Comparison of ENCODE assay signal across 14 cellular contexts in genomic region chr3:183775781-183776180, GRCh38. TPM values are rescaled to one million over a fixed set of nuclear protein-coding genes. Genes with fewer than 3 reads are reported as not detected.
A peak's percentile ranks its signal among the peaks of the same experiment; 100 is the strongest.
DNase-seq lines count a peak whose midpoint lies in the region; ATAC-seq and TF ChIP-seq lines count a peak whose summit lies in the region.
"Had no signal": no experiment of that assay in that cellular context is flagged by ENCODE, and none has a peak within 500 bp of the region (broad histone marks: within the 10 kb centered on the region; RNA-seq: fewer than 3 reads in every experiment).

No MANE protein-coding gene starts in this region.

- no peak for TF ChIP-seq RAD21 in IMR-90 (IDR thresholded peaks at IDR 0.05; ENCODE audit: low read length)

- peak overlapping the region; percentile 86 for H3K4ac ChIP-seq in IMR-90 (ENCODE audit: low read depth, low read length)

- WGBS in IMR-90 (ENCODE audit: extremely low coverage in 2 of 2, insufficient read length in 1 of 2), 2 experiments = no CpG with 5 or more reads among the region's 5 CpGs
- WGBS in sigmoid colon, 2 donors = 57 to 78% methylated on average over 5 of the region's 5 CpGs

- H2BK15ac ChIP-seq in IMR-90 (ENCODE audit: low read depth, low read length) = 0 out of 3 replicates have a peak overlapping the region, but pooled peaks have one; percentile 17

- dilution Hi-C loops in IMR-90 (cut with HindIII; ENCODE audit: low sequenced_read_pairs, unreplicated experiment) = no loop called here

- no peak for TF ChIP-seq EP300 in sigmoid colon (IDR thresholded peaks at IDR 0.05)

- H3K9me1 ChIP-seq in IMR-90 (ENCODE audit: insufficient read depth, low read length) = peaks cover 5% of the 10 kb centered on the region; the same call in 1 of the 2 replicates

- no peak overlapping the region for H3K18ac ChIP-seq in IMR-90 (ENCODE audit: low read depth, low read length)

- H3K79me1 ChIP-seq in IMR-90 (ENCODE audit: low read depth in 1 of 2, low read length in 2 of 2) = peaks cover 7 to 19% of the 10 kb centered on the region in 2 experiments

- peak overlapping the region in 1 of 2 experiments; percentile 69; a peak in 2 of 4 replicates for H4K8ac ChIP-seq in IMR-90 (ENCODE audit: low read depth in 2 of 2, low read length in 2 of 2)

- H3K9ac ChIP-seq in IMR-90 (ENCODE audit: low read depth, low read length) (no peak overlapping the region), skeletal muscle tissue (ENCODE audit: low read depth in 1 of 3, low read length in 3 of 3) (no peak overlapping the region)

- POLR2A ChIA-PET in IMR-90 (lab: Charles Lee; ENCODE audit: unreplicated experiment) = no interaction called here

- H3K4me2 ChIP-seq in IMR-90 (ENCODE audit: low read depth, low read length) = no peak overlapping the region

- H3K23ac ChIP-seq in IMR-90 (ENCODE audit: low read depth, low read length) = peak overlapping the region; percentile 61

- TF ChIP-seq POLR2A in IMR-90 (IDR thresholded peaks at IDR 0.05; ENCODE audit: low read depth, low read length) (no peak), Peyer's patch (IDR thresholded peaks at IDR 0.05) (no peak), sigmoid colon (IDR thresholded peaks at IDR 0.05) (no peak)

- H2AFZ ChIP-seq in IMR-90 (replicated peaks; ENCODE audit: low read length, poor library complexity) = no peak overlapping the region

- no peaks in the 10 kb centered on the region for H3K9me3 ChIP-seq in IMR-90 (ENCODE audit: control insufficient read depth, insufficient read depth, low read length)
- H3K9me3 ChIP-seq in Peyer's patch = no peaks in the 10 kb centered on the region
- H3K9me3 ChIP-seq in skeletal muscle tissue (ENCODE audit: control insufficient read depth in 3 of 3, low read length in 3 of 3) = no peaks in the 10 kb centered on the region
- H3K9me3 ChIP-seq in sigmoid colon = no peaks in the 10 kb centered on the region

- no peak for DNase-seq in IMR-90
- DNase-seq in Peyer's patch = peak in 2 of 3 donors; percentile 56 to 71
- peak; percentile 43 for DNase-seq in left cardiac atrium
- DNase-seq in sigmoid colon = no peak
- DNase-seq in NCI-H1417 treated with DMSO at 0.1 percent for 48 hours (lab: John Stamatoyannopoulos, UW) = no peak
- DNase-seq: activated CD4-positive, alpha-beta T cell treated with anti-CD3 and anti-CD28 coated beads, Interleukin-2, amount 50 U/mL, for 48 hours; CD4-positive, alpha-beta memory T cell; endodermal cell; foreskin keratinocyte; NCI-H1105 treated with DMSO at 0.1 percent for 48 hours; NCI-H446 treated with DMSO at 0.1 percent for 48 hours; stimulated activated CD4-positive, alpha-beta T cell treated with anti-CD3 and anti-CD28 coated beads, Interleukin-2, amount 100 ng/mL, for 48 hours had no signal

- no peaks in the 10 kb centered on the region for H3K27me3 ChIP-seq in IMR-90 (ENCODE audit: control insufficient read depth, insufficient read depth, low read length)
- no peaks in the 10 kb centered on the region for H3K27me3 ChIP-seq in Peyer's patch
- no peaks in the 10 kb centered on the region for H3K27me3 ChIP-seq in skeletal muscle tissue (ENCODE audit: control insufficient read depth in 3 of 3, insufficient read depth in 3 of 3, low read length in 3 of 3)
- no peaks in the 10 kb centered on the region for H3K27me3 ChIP-seq in sigmoid colon
- H3K27me3 ChIP-seq: foreskin keratinocyte had no signal

- CTCF ChIA-PET in IMR-90 (lab: Yijun Ruan, JAX) = no interaction called here

- H3K4me3 ChIP-seq in IMR-90 (ENCODE audit: insufficient read depth, low read depth, low read length) = no peak overlapping the region
- H3K4me3 ChIP-seq in Peyer's patch = no peak overlapping the region
- H3K4me3 ChIP-seq in skeletal muscle tissue (ENCODE audit: low read length in 3 of 3) = peak overlapping the region in 1 of 3 donors; percentile 40
- H3K4me3 ChIP-seq in sigmoid colon = no peak overlapping the region

- H3K56ac ChIP-seq in IMR-90 (ENCODE audit: extremely low read depth, insufficient read depth, low read length) = no peak overlapping the region

- no peak overlapping the region for H4K5ac ChIP-seq in IMR-90 (ENCODE audit: low read depth, low read length)

- H2BK5ac ChIP-seq in IMR-90 (ENCODE audit: low read depth, low read length, poor library complexity, severe bottlenecking) = peak overlapping the region; percentile 58

- peak overlapping the region; percentile 32; the same call in 1 of the 2 replicates for H3K27ac ChIP-seq in IMR-90 (ENCODE audit: insufficient read depth, low read length)
- peak overlapping the region in 1 of 4 donors; percentile 0 for H3K27ac ChIP-seq in Peyer's patch
- peak overlapping the region; percentile 59 for H3K27ac ChIP-seq in skeletal muscle tissue (ENCODE audit: low read depth, low read length)
- no peak overlapping the region for H3K27ac ChIP-seq in sigmoid colon
- H3K27ac ChIP-seq: foreskin keratinocyte had no signal

- H4K20me1 ChIP-seq in IMR-90 (ENCODE audit: insufficient read depth, low read length) = no peaks in the 10 kb centered on the region; the same call in 1 of the 2 replicates

- intact Hi-C loops in IMR-90 (cut with micrococcal nuclease) = loop anchor here (10.0 kb wide), 1 partner anchor 51 kb away; no protein-coding TSS in a partner anchor
- intact Hi-C loops in left cardiac atrium (cut with DNase I) = no loop called here
- intact Hi-C loops in sigmoid colon (cut with DNase I) = no loop called here

- H3K4me1 ChIP-seq in IMR-90 (ENCODE audit: control insufficient read depth, insufficient read depth, low read length) (peaks cover 12% of the 10 kb centered on the region; the same call in 1 of the 2 replicates), Peyer's patch (peaks cover 0 to 3% (median 0%) of the 10 kb centered on the region in 4 donors), skeletal muscle tissue (ENCODE audit: control insufficient read depth in 3 of 3, insufficient read depth in 3 of 3, low read length in 3 of 3) (peaks cover 0 to 6% (median 3%) of the 10 kb centered on the region in 3 donors), sigmoid colon (no peaks in the 10 kb centered on the region)
- H3K4me1 ChIP-seq: foreskin keratinocyte had no signal

- H2AK9ac ChIP-seq in IMR-90 (replicated peaks; ENCODE audit: low read depth, low read length, poor library complexity) = no peak overlapping the region

- TF ChIP-seq CTCF in IMR-90 (conservative IDR thresholded peaks at IDR 0.05; ENCODE audit: low read depth, low read length) = no peak
- TF ChIP-seq CTCF in Peyer's patch (IDR thresholded peaks at IDR 0.05) = no peak
- TF ChIP-seq CTCF in sigmoid colon (IDR thresholded peaks at IDR 0.05) = no peak

- H3K14ac ChIP-seq in IMR-90 (replicated peaks; ENCODE audit: low read depth, low read length) = no peak overlapping the region

- in situ Hi-C loops in IMR-90 (cut with MboI; ENCODE audit: low sequenced_read_pairs) = no loop called here

- no peak for ATAC-seq in IMR-90 (ENCODE audit: low read depth)
- ATAC-seq in left cardiac atrium = peak; percentile 70 to 96
- ATAC-seq in HG02981 (IDR thresholded peaks at IDR 0.05; ENCODE audit: unreplicated experiment) = no peak
- ATAC-seq: foreskin keratinocyte had no signal

- H3K36me3 ChIP-seq in IMR-90 (ENCODE audit: control insufficient read depth, insufficient read depth, low read length) = peaks cover 53% of the 10 kb centered on the region
- peaks cover 0 to 56% (median 0%) of the 10 kb centered on the region in 3 donors for H3K36me3 ChIP-seq in Peyer's patch
- peaks cover 10 to 39% (median 18%) of the 10 kb centered on the region in 3 donors for H3K36me3 ChIP-seq in skeletal muscle tissue (ENCODE audit: control insufficient read depth in 3 of 3, insufficient read depth in 3 of 3, low read length in 3 of 3)
- peaks cover 17 to 86% (median 31%) of the 10 kb centered on the region in 4 donors for H3K36me3 ChIP-seq in sigmoid colon

- BruUV-seq in IMR-90 (replicated peaks; lab: Mats Ljungman, UMichigan) = no TSS peak

- H2AK5ac ChIP-seq in IMR-90 (ENCODE audit: low read depth, low read length) = peak overlapping the region; percentile 58; the same call in 1 of the 2 replicates

- H2BK20ac ChIP-seq in IMR-90 (ENCODE audit: low read depth, low read length) = no peak overlapping the region; the same call in 1 of the 2 replicates

- no peak overlapping the region; the same call in 1 of the 2 replicates for H4K91ac ChIP-seq in IMR-90 (ENCODE audit: insufficient read depth, low read depth, low read length)

- peak overlapping the region; percentile 77 for H2BK120ac ChIP-seq in IMR-90 (ENCODE audit: low read depth, low read length)

TF ChIP-seq in IMR-90, 13 proteins besides CTCF, POLR2A, EP300 and RAD21 (continues in another document):
- no peak for TF ChIP-seq SMC3 (IDR thresholded peaks at IDR 0.05; ENCODE audit: low read depth, low read length)
- no peak for TF ChIP-seq USF2 (IDR thresholded peaks at IDR 0.05; ENCODE audit: low read depth, low read length)
- no peak for TF ChIP-seq RFX5 (IDR thresholded peaks at IDR 0.05; ENCODE audit: low read depth, low read length)
- no peak for TF ChIP-seq MXI1 (IDR thresholded peaks at IDR 0.05; ENCODE audit: borderline replicate concordance, low read depth, low read length)
- TF ChIP-seq MAZ (IDR thresholded peaks at IDR 0.05; ENCODE audit: borderline replicate concordance, low read depth, low read length) = no peak
- TF ChIP-seq, protein P1, sequence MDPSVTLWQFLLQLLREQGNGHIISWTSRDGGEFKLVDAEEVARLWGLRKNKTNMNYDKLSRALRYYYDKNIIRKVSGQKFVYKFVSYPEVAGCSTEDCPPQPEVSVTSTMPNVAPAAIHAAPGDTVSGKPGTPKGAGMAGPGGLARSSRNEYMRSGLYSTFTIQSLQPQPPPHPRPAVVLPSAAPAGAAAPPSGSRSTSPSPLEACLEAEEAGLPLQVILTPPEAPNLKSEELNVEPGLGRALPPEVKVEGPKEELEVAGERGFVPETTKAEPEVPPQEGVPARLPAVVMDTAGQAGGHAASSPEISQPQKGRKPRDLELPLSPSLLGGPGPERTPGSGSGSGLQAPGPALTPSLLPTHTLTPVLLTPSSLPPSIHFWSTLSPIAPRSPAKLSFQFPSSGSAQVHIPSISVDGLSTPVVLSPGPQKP (IDR thresholded peaks at IDR 0.05; ENCODE audit: borderline replicate concordance, low read depth, low read length) = no peak

RNA-seq across cellular contexts. Expression of gene MAP6D1, which starts 49.6 kb away (rescaled TPM):
- total RNA-seq in IMR-90 (2012; rRNA removed) (1.9 and 2.7 TPM in 2 replicates), Peyer's patch (1 to 10 TPM in 3 of 4 donors, not detected in 1; 1.8 to 9.9 (median 2.0) TPM), left cardiac atrium (1 to 10 TPM; 2.0 to 2.2 TPM), skeletal muscle tissue (14.1 TPM), sigmoid colon (1 to 10 TPM in 1 of 4 donors, under 1 TPM in 2, not detected in 1; 0.55 to 2.1 (median 0.71) TPM)
- polyA plus RNA-seq in IMR-90 (2012; rRNA removed) (5.2 and 6.6 TPM in 2 replicates), sigmoid colon (under 1 TPM in 1 of 3 donors, not detected in 2; 0.34 TPM)
- polyA plus RNA-seq in IMR-90 (2012; cell fraction: cytosol; rRNA removed) = 2.5 and 4.6 TPM in 2 replicates
- polyA plus RNA-seq in IMR-90 (2012; cell fraction: nucleus; rRNA removed; ENCODE audit: low replicate concordance) = 3.5 and 4.3 TPM in 2 replicates

Comparison
In these comparisons a context has a peak if more than half of its experiments do, and no peak if none do; other contexts are left out.
1. ATAC-seq: peak in left cardiac atrium (2 of 2); none in IMR-90 (single experiment) and HG02981 (single experiment).
2. DNase-seq: peak in Peyer's patch (2 of 3) and left cardiac atrium (single experiment); none in IMR-90 (single experiment), sigmoid colon (single experiment) and NCI-H1417 treated with DMSO at 0.1 percent for 48 hours (single experiment).
3. H3K27ac ChIP-seq: peak in IMR-90 (single experiment) and skeletal muscle tissue (single experiment); none in sigmoid colon (0 of 4).